In the genomic region with DNA sequence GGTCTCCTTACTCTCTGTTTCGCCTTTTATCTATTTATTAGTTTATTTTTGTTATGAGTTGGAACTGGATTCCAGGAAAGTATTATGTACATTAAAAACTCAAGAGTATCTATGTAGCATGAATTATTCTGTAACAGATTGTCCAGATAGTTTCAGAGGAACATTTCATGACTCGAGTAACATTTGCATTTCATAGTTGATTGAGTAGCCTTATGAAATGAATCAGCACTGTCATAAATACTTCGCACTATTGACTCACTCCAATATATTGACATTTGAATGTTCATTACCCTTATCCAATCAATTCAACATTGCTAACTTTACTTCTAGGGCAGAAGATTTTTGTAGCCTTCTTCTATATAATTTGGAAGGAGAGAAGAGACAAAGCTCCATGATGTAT, we compare ENCODE assay signal across 14 cellular contexts.
DNase-seq lines count a peak whose midpoint lies in the region; ATAC-seq, FAIRE-seq and TF ChIP-seq lines count a peak whose summit lies in the region.
"Had no signal": no experiment of that assay in that cellular context is flagged by ENCODE, and none has a peak within 500 bp of the region (broad histone marks: within the 10 kb centered on the region; RNA-seq: fewer than 3 reads in every experiment).

No MANE protein-coding gene starts in this region.

- DNase-seq in D721Med (ENCODE audit: insufficient read length, low spot score) = no peak
- DNase-seq in effector memory CD8-positive, alpha-beta T cell = no peak
- no peak for DNase-seq in RPMI8226
- DNase-seq: activated CD8-positive, alpha-beta memory T cell treated with anti-CD3 and anti-CD28 coated beads, Interleukin-2, amount 10 ng/mL, durations not matched to agents 7 days and 5 days; dermis blood vessel endothelial cell; Peyer's patch had no signal

- H3K9me3 Mint-ChIP-seq in effector memory CD8-positive, alpha-beta T cell = peaks cover 0 to 3% of the 10 kb centered on the region in 2 donors

- no peak for TF ChIP-seq CTCF in D721Med (IDR thresholded peaks at IDR 0.05; ENCODE audit: insufficient read depth, missing control alignments)

- no peaks in the 10 kb centered on the region for H3K36me3 Mint-ChIP-seq in effector memory CD8-positive, alpha-beta T cell (ENCODE audit: insufficient read depth)

- ATAC-seq in GM18858 (IDR thresholded peaks at IDR 0.05; ENCODE audit: unreplicated experiment) = peak; percentile 76
- ATAC-seq in GM21390 (IDR thresholded peaks at IDR 0.05; ENCODE audit: unreplicated experiment) = peak; percentile 68
- peak; percentile 70 for ATAC-seq in HG02981 (IDR thresholded peaks at IDR 0.05; ENCODE audit: unreplicated experiment)
- ATAC-seq in HG03571 (IDR thresholded peaks at IDR 0.05; ENCODE audit: unreplicated experiment) = peak; percentile 66
- no peak for ATAC-seq in SK-N-SH treated with all-trans-retinoic acid at 6 μM for 48 hours
- ATAC-seq in effector memory CD8-positive, alpha-beta T cell (replicated peaks) = no peak
- ATAC-seq: activated CD8-positive, alpha-beta memory T cell treated with anti-CD3 and anti-CD28 coated beads, Interleukin-2, amount 10 ng/mL, durations not matched to agents 7 days and 5 days; left lobe of liver had no signal

- FAIRE-seq in D721Med (lab: Jason Lieb, UNC) = no peak
- FAIRE-seq: G401.6 had no signal

- H3K4me1 Mint-ChIP-seq in effector memory CD8-positive, alpha-beta T cell (ENCODE audit: low read depth in 2 of 2) = no peaks in the 10 kb centered on the region
- H3K4me1 Mint-ChIP-seq: neural crest cell had no signal

- no peaks in the 10 kb centered on the region for H3K27me3 Mint-ChIP-seq in effector memory CD8-positive, alpha-beta T cell
- H3K27me3 Mint-ChIP-seq: activated CD8-positive, alpha-beta memory T cell treated with anti-CD3 and anti-CD28 coated beads, Interleukin-2, amount 10 ng/mL, durations not matched to agents 7 days and 5 days had no signal

- no peak overlapping the region for H3K27ac Mint-ChIP-seq in effector memory CD8-positive, alpha-beta T cell
- H3K27ac Mint-ChIP-seq: activated CD8-positive, alpha-beta memory T cell treated with anti-CD3 and anti-CD28 coated beads, Interleukin-2, amount 10 ng/mL, durations not matched to agents 7 days and 5 days had no signal

- H3K4me3 Mint-ChIP-seq in effector memory CD8-positive, alpha-beta T cell = no peak overlapping the region
- H3K4me3 Mint-ChIP-seq: activated CD8-positive, alpha-beta memory T cell treated with anti-CD3 and anti-CD28 coated beads, Interleukin-2, amount 10 ng/mL, durations not matched to agents 7 days and 5 days; neural crest cell had no signal

TF ChIP-seq in SK-N-SH treated with all-trans-retinoic acid at 6 μM for 48 hours, 23 proteins besides CTCF, POLR2A, EP300 and RAD21:
- TF ChIP-seq ZFP30 (CRISPR knock-in tag; IDR thresholded peaks at IDR 0.05) = no peak
- no peak for TF ChIP-seq PPARA (CRISPR knock-in tag; IDR thresholded peaks at IDR 0.05; ENCODE audit: borderline replicate concordance)
- TF ChIP-seq ZNF565 (CRISPR knock-in tag; conservative IDR thresholded peaks at IDR 0.05; ENCODE audit: low read depth) = no peak
- TF ChIP-seq, protein P1, sequence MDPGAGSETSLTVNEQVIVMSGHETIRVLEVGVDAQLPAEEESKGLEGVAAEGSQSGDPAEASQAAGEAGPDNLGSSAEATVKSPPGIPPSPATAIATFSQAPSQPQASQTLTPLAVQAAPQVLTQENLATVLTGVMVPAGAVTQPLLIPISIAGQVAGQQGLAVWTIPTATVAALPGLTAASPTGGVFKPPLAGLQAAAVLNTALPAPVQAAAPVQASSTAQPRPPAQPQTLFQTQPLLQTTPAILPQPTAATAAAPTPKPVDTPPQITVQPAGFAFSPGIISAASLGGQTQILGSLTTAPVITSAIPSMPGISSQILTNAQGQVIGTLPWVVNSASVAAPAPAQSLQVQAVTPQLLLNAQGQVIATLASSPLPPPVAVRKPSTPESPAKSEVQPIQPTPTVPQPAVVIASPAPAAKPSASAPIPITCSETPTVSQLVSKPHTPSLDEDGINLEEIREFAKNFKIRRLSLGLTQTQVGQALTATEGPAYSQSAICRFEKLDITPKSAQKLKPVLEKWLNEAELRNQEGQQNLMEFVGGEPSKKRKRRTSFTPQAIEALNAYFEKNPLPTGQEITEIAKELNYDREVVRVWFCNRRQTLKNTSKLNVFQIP (CRISPR knock-in tag; IDR thresholded peaks at IDR 0.05; ENCODE audit: borderline replicate concordance, low read depth) = no peak

Comparison
In these comparisons a context has a peak if more than half of its experiments do, and no peak if none do; other contexts are left out.
1. ATAC-seq: peak in GM18858 (single experiment), GM21390 (single experiment), HG02981 (single experiment) and HG03571 (single experiment); none in SK-N-SH treated with all-trans-retinoic acid at 6 μM for 48 hours (single experiment) and effector memory CD8-positive, alpha-beta T cell (single experiment).